Comparison of ENCODE assay signal across 8 cellular contexts in the genomic region with DNA sequence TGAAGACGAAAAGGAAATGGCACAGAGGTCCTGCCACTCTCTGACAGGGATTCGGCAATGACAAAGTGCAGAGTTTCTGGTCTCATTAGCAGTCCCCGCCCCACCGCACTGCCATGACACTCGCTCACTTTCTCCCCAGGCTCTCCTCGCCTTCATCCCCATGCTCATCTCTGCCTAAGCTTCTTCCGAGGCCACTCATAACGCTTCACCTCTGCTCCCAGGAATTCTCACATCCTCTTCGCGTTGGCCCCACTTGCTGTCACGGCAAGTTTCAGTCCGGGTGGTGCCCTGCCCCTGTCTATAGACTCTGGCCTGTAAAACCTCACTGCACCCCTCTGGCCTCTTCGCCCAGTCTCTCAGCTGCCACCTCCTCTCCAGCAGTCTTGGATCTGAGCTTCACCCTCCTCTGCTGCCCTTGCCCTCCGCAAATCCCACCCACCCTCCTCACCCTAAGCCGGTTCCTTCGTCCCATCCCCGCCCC. TPM values are rescaled to one million over a fixed set of nuclear protein-coding genes. Genes with fewer than 3 reads are reported as not detected.
DNase-seq lines count a peak whose midpoint lies in the region; ATAC-seq and TF ChIP-seq lines count a peak whose summit lies in the region.

No MANE protein-coding gene starts in this region.

- H3K27ac ChIP-seq in coronary artery = peak overlapping the region; percentile 88 to 89
- peak overlapping the region; percentile 88 for H3K27ac ChIP-seq in lower lobe of right lung

- H3K4me1 ChIP-seq in lower lobe of right lung = peaks cover 27% of the 10 kb centered on the region

- ATAC-seq in HG03108 (IDR thresholded peaks at IDR 0.05; ENCODE audit: unreplicated experiment) = peak; percentile 12
- ATAC-seq in activated CD4-positive, CD25-positive, alpha-beta regulatory T cell treated with anti-CD3 and anti-CD28 coated beads, Interleukin-2, amount 50 U/mL, for 24 hours = peak; percentile 14 to 19
- ATAC-seq in lower lobe of right lung = peak; percentile 33 to 36
- ATAC-seq in HG03175 (IDR thresholded peaks at IDR 0.05; ENCODE audit: unreplicated experiment) = no peak
- ATAC-seq in HG02973 (IDR thresholded peaks at IDR 0.05; ENCODE audit: unreplicated experiment) = no peak

- H3K4me3 ChIP-seq in coronary artery (peak overlapping the region; percentile 98), lower lobe of right lung (peak overlapping the region; percentile 93)

- no peaks in the 10 kb centered on the region for H3K9me3 ChIP-seq in lower lobe of right lung

- H3K36me3 ChIP-seq in lower lobe of right lung = no peaks in the 10 kb centered on the region

- intact Hi-C loops in lower lobe of right lung (cut with DNase I) = no loop called here

- H3K27me3 ChIP-seq in lower lobe of right lung (ENCODE audit: low read depth) = no peaks in the 10 kb centered on the region

- no peak for TF ChIP-seq CTCF in coronary artery (IDR thresholded peaks at IDR 0.05)
- no peak for TF ChIP-seq CTCF in lower lobe of right lung (IDR thresholded peaks at IDR 0.05)

- DNase-seq in COLO668 (lab: John Stamatoyannopoulos, UW; ENCODE audit: unreplicated experiment) = peak; percentile 14
- no peak for DNase-seq in coronary artery (ENCODE audit: low spot score)
- DNase-seq in lower lobe of right lung = no peak
- DNase-seq in stimulated activated CD8-positive, alpha-beta memory T cell treated with anti-CD3 and anti-CD28 coated beads, Interleukin-7, amount 100 ng/mL, for 48 hours (ENCODE audit: extremely low read depth in 1 of 2, low read depth in 1 of 2) = peak; percentile 23 to 36

RNA-seq across cellular contexts. Expression of gene RUBCN, which starts 0.7 kb away (rescaled TPM):
- 33.1 TPM for total RNA-seq in lower lobe of right lung

RNA-seq across cellular contexts. Expression of gene FYTTD1, which starts 13.6 kb away (rescaled TPM):
- total RNA-seq in lower lobe of right lung = 37.7 TPM

RNA-seq across cellular contexts. Expression of gene LRCH3, which starts 55.0 kb away (rescaled TPM):
- 35.7 TPM for total RNA-seq in lower lobe of right lung

Comparison
In these comparisons a context has a peak if more than half of its experiments do, and no peak if none do; other contexts are left out.
1. DNase-seq: peak in COLO668 (single experiment) and stimulated activated CD8-positive, alpha-beta memory T cell treated with anti-CD3 and anti-CD28 coated beads, Interleukin-7, amount 100 ng/mL, for 48 hours (2 of 2); none in coronary artery (single experiment) and lower lobe of right lung (single experiment).
2. ATAC-seq: peak in HG03108 (single experiment), activated CD4-positive, CD25-positive, alpha-beta regulatory T cell treated with anti-CD3 and anti-CD28 coated beads, Interleukin-2, amount 50 U/mL, for 24 hours (2 of 2) and lower lobe of right lung (2 of 2); none in HG03175 (single experiment) and HG02973 (single experiment).